24 cellular contexts compared by ENCODE assay signal in the genomic region with DNA sequence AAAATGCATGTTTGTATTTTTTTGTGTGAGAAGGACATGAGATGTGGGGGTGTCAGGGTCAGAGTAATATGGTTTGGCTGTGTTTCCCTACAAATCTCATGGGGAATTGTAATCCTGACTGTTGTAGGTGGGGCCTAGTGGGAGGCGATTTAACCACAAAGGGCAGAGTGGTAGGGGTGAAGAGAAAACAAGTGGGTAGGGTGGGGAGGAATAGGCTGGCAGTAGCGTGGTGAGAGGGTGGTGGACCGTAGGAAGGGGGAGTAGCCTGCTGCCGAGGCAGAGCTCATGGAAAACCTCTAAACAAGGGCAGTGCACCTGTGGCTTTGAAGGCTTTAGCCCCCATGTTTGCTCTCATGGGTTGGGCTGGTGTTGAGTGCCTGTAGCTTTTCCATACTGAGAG.
"Had no signal": no experiment of that assay in that cellular context is flagged by ENCODE, and none has a peak within 500 bp of the region (broad histone marks: within the 10 kb centered on the region; RNA-seq: fewer than 3 reads in every experiment).

No MANE protein-coding gene starts in this region.

- H3K36me3 ChIP-seq: left lung, lower lobe of right lung, ovary, suprapubic skin, thoracic aorta, tibial artery, upper lobe of right lung, uterus had no signal

- H3K27me3 ChIP-seq: left lung, ovary, suprapubic skin, tibial artery, upper lobe of right lung, uterus had no signal

- DNase-seq: hippocampal formation; left colon; left lung; lower lobe of right lung; mammary epithelial cell; mesenchymal stem cell; naive B cell; ovary; retina; right cardiac atrium; stimulated activated CD4-positive, alpha-beta T cell treated with anti-CD3 and anti-CD28 coated beads, Interleukin-12 subunit alpha, Interleukin-12 subunit beta, amount 100 ng/mL, for 4 hours; stimulated activated CD4-positive, alpha-beta T cell treated with anti-CD3 and anti-CD28 coated beads, Interleukin-15, amount 100 ng/mL, for 24 hours; stimulated activated CD4-positive, alpha-beta T cell treated with anti-CD3 and anti-CD28 coated beads, Interleukin-2, amount 100 ng/mL, for 24 hours; stimulated activated CD4-positive, alpha-beta T cell treated with anti-CD3 and anti-CD28 coated beads, Interleukin-4, amount 100 ng/mL, for 1 hour; stimulated activated naive CD4-positive, alpha-beta T cell; tibial artery; trophoblast cell; upper lobe of right lung; uterus had no signal

- H3K9me3 ChIP-seq: left lung, lower lobe of right lung, ovary, suprapubic skin, thoracic aorta, tibial artery, upper lobe of right lung, uterus had no signal

- H3K4me1 ChIP-seq: left lung, lower lobe of right lung, suprapubic skin, tibial artery, upper lobe of right lung, uterus had no signal

- ATAC-seq: left colon; left lung; lower lobe of right lung; natural killer cell treated with Interleukin-12 subunit alpha and Interleukin-12 subunit beta and Interleukin-15 and Interleukin-18, amount 100 ng/mL, for 72 hours; right cardiac atrium; sciatic nerve; upper lobe of right lung had no signal

- H3K27ac ChIP-seq: left lung, lower lobe of right lung, ovary, skin epidermis, suprapubic skin, thoracic aorta, tibial artery, upper lobe of right lung, uterus had no signal

- H3K4me3 ChIP-seq: left lung, lower lobe of right lung, ovary, skin epidermis, suprapubic skin, thoracic aorta, tibial artery, upper lobe of right lung, uterus had no signal
